Comparison of ENCODE assay signal across 11 cellular contexts in genomic region chr13:88979465-88980180, GRCh38.
DNase-seq lines count a peak whose midpoint lies in the region; ATAC-seq, FAIRE-seq and TF ChIP-seq lines count a peak whose summit lies in the region.
"Had no signal": no experiment of that assay in that cellular context is flagged by ENCODE, and none has a peak within 500 bp of the region (broad histone marks: within the 10 kb centered on the region; RNA-seq: fewer than 3 reads in every experiment).

No MANE protein-coding gene starts in this region.

- H3K4me1 ChIP-seq in PC-3 (ENCODE audit: insufficient read depth, low read length) = no peaks in the 10 kb centered on the region
- no peaks in the 10 kb centered on the region for H3K4me1 ChIP-seq in keratinocyte (ENCODE audit: control insufficient read depth, extremely low read depth, insufficient read depth, low read length)
- no peaks in the 10 kb centered on the region for H3K4me1 ChIP-seq in colonic mucosa
- H3K4me1 ChIP-seq: esophagus muscularis mucosa had no signal

- H3K27me3 ChIP-seq in PC-3 (ENCODE audit: low read length) (no peaks in the 10 kb centered on the region), keratinocyte (ENCODE audit: control insufficient read depth, extremely low read depth, insufficient read depth, low read length) (no peaks in the 10 kb centered on the region), colonic mucosa (no peaks in the 10 kb centered on the region)
- H3K27me3 ChIP-seq: esophagus muscularis mucosa had no signal

- no TSS peak for BruUV-seq in PC-3 (replicated peaks; lab: Mats Ljungman, UMichigan)

- CTCF ChIA-PET in PC-3 (lab: Charles Lee) = no interaction called here

- peak; percentile 78 for FAIRE-seq in keratinocyte (lab: Jason Lieb, UNC)
- FAIRE-seq: HTR-8/SVneo had no signal

- H3K27ac ChIP-seq in PC-3 (ENCODE audit: low read length) = no peak overlapping the region
- H3K27ac ChIP-seq in keratinocyte (ENCODE audit: control insufficient read depth, insufficient read depth, low read length) = no peak overlapping the region
- H3K27ac ChIP-seq in colonic mucosa = no peak overlapping the region
- H3K27ac ChIP-seq: esophagus muscularis mucosa had no signal

- no peak overlapping the region for H3K4me2 ChIP-seq in PC-3 (ENCODE audit: low read length)
- no peak overlapping the region for H3K4me2 ChIP-seq in keratinocyte (ENCODE audit: control insufficient read depth, extremely low read depth, insufficient read depth, low read depth, low read length)

- no peak overlapping the region for H3K9ac ChIP-seq in PC-3 (ENCODE audit: low read length)
- no peak overlapping the region for H3K9ac ChIP-seq in keratinocyte (ENCODE audit: control insufficient read depth, extremely low read depth, insufficient read depth, low read length)
- H3K9ac ChIP-seq in colonic mucosa (ENCODE audit: low read depth in 2 of 2, low read length in 2 of 2) = no peak overlapping the region

- no peaks in the 10 kb centered on the region for H3K79me2 ChIP-seq in PC-3 (ENCODE audit: low read length)
- no peaks in the 10 kb centered on the region for H3K79me2 ChIP-seq in keratinocyte (ENCODE audit: control insufficient read depth, insufficient read depth, low read length)

- no peaks in the 10 kb centered on the region for H3K9me2 ChIP-seq in PC-3 (replicated peaks; ENCODE audit: low read length)

- dilution Hi-C loops in keratinocyte (cut with MboI; ENCODE audit: extremely low pct_ligation_motif_present, low sequenced_read_pairs) = no loop called here

- no peaks in the 10 kb centered on the region for H3K9me1 ChIP-seq in keratinocyte (ENCODE audit: control insufficient read depth, extremely low read depth, insufficient read depth, low read length)

- intact Hi-C loops in PC-3 (cut with micrococcal nuclease) = loop anchor here (2.0 kb wide), 1 partner anchor 975 kb away; no protein-coding TSS in a partner anchor
- intact Hi-C loops in colonic mucosa (cut with DNase I) = no loop called here

- no peaks in the 10 kb centered on the region for H3F3A ChIP-seq in PC-3 (ENCODE audit: low read length, unreplicated experiment)

- peak; percentile 61 for ATAC-seq in GM21786 (IDR thresholded peaks at IDR 0.05; ENCODE audit: unreplicated experiment)
- ATAC-seq in PC-3 = peak; percentile 54
- no peak for ATAC-seq in HG03442 (IDR thresholded peaks at IDR 0.05; ENCODE audit: unreplicated experiment)

- no peaks in the 10 kb centered on the region for H4K20me1 ChIP-seq in PC-3 (ENCODE audit: low read length)
- no peaks in the 10 kb centered on the region for H4K20me1 ChIP-seq in keratinocyte (ENCODE audit: control insufficient read depth, extremely low read depth, insufficient read depth, low read length)

- DNase-seq in DMS153 treated with DMSO at 0.1 percent for 48 hours (lab: John Stamatoyannopoulos, UW; ENCODE audit: unreplicated experiment) (peak; percentile 22), PC-3 (peak; percentile 3), keratinocyte (ENCODE audit: low read depth, low spot score) (no peak), GM19240 (ENCODE audit: insufficient read length, low spot score) (no peak), T1000 (lab: John Stamatoyannopoulos, UW) (no peak), colonic mucosa (no peak)
- DNase-seq: RPMI8226 had no signal

- H3K36me3 ChIP-seq in PC-3 (ENCODE audit: low read depth, low read length) (no peaks in the 10 kb centered on the region), keratinocyte (ENCODE audit: control insufficient read depth in 2 of 2, extremely low read depth in 1 of 2, insufficient read depth in 2 of 2, low read length in 2 of 2) (no peaks in the 10 kb centered on the region), colonic mucosa (no peaks in the 10 kb centered on the region)
- H3K36me3 ChIP-seq: esophagus muscularis mucosa had no signal

- H2AFZ ChIP-seq in PC-3 (ENCODE audit: low read length) = no peak overlapping the region
- H2AFZ ChIP-seq in keratinocyte (ENCODE audit: control insufficient read depth, low read length) = peak overlapping the region; percentile 27

- H3K9me3 ChIP-seq in PC-3 (ENCODE audit: low read length) (no peaks in the 10 kb centered on the region), keratinocyte (ENCODE audit: control insufficient read depth, low read depth, low read length) (no peaks in the 10 kb centered on the region), colonic mucosa (no peaks in the 10 kb centered on the region)
- H3K9me3 ChIP-seq: esophagus muscularis mucosa had no signal

- H3K4me3 ChIP-seq in PC-3 (ENCODE audit: low read length) = no peak overlapping the region
- no peak overlapping the region for H3K4me3 ChIP-seq in keratinocyte (ENCODE audit: control insufficient read depth in 2 of 3, extremely low read depth in 1 of 3, insufficient read depth in 2 of 3, low read depth in 1 of 3, low read length in 3 of 3)
- no peak overlapping the region for H3K4me3 ChIP-seq in colonic mucosa
- H3K4me3 ChIP-seq: esophagus muscularis mucosa had no signal

- TF ChIP-seq CTCF in PC-3 (conservative IDR thresholded peaks at IDR 0.05; ENCODE audit: low read depth, low read length) = peak; percentile 31
- peak; percentile 22 to 49 (median 27) for TF ChIP-seq CTCF in keratinocyte (optimal IDR thresholded peaks at IDR 0.05 in 1 of 3, IDR thresholded peaks at IDR 0.05 in 1 of 3, conservative IDR thresholded peaks at IDR 0.05 in 1 of 3; ENCODE audit: extremely low read depth in 1 of 3, insufficient read depth in 2 of 3, low read length in 3 of 3)
- TF ChIP-seq CTCF in colonic mucosa (IDR thresholded peaks at IDR 0.05) = no peak

- POLR2A ChIA-PET in PC-3 (lab: Charles Lee; ENCODE audit: unreplicated experiment) = no interaction called here

Comparison
In these comparisons a context has a peak if more than half of its experiments do, and no peak if none do; other contexts are left out.
1. DNase-seq: peak in DMS153 treated with DMSO at 0.1 percent for 48 hours (single experiment) and PC-3 (single experiment); none in keratinocyte (single experiment), GM19240 (single experiment), T1000 (single experiment) and colonic mucosa (single experiment).